ENCODE assay signal across 8 cellular contexts in the genomic region with DNA sequence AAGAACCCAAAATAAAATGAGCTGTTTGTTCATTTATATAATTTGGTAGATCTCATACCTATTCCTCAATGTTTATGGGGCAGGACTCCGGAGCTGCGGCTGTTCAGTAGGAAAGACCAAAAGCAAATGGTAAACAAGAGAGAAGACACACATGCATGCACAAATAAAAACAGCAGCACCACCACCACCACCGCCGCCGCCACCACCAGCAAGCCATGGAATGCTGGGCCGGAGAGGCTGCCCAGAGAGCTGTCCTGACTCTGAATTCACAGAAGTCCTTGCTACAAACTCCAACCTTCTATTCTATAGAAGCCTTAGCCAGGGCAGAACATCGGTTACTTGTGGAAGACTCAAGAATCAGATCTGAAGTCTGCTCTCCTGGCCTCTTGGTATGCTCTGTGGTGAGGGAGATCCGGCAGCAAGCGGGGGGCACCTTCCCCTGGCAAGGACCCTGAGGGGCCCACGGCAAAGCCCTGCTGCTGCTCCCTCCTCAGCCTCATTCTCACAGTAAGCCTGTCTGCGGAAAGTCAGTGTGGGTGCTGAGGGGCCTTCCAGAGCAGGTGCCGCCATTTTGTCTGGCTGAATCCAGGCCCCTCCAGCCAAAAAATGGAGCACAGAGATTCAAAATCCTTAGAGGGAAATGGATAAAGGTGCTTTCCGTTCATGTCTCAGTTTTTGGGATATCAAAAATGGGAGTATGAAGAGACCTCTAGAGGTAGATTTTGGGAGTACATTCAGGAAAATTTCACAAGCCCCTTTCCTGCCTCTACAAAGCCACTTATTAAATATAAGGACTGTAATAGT. TPM values are rescaled to one million over a fixed set of nuclear protein-coding genes. Genes with fewer than 3 reads are reported as not detected.
DNase-seq lines count a peak whose midpoint lies in the region; ATAC-seq and TF ChIP-seq lines count a peak whose summit lies in the region.

No MANE protein-coding gene starts in this region.

- 75 to 81% (median 79%) methylated on average over 12 to 13 of the region's 13 CpGs for WGBS in stomach, 5 donors

- H3K36me3 ChIP-seq in RWPE2 (ENCODE audit: low read depth) (no peaks in the 10 kb centered on the region), stomach (no peaks in the 10 kb centered on the region)

- H3K4me3 ChIP-seq in RWPE2 (ENCODE audit: severe bottlenecking) (no peak overlapping the region), fibroblast of pulmonary artery (replicated peaks; ENCODE audit: low read depth, low read length) (no peak overlapping the region), stomach (no peak overlapping the region)

- no peaks in the 10 kb centered on the region for H3K27me3 ChIP-seq in RWPE2 (ENCODE audit: insufficient read depth, poor library complexity, severe bottlenecking)
- H3K27me3 ChIP-seq in stomach: no peaks in the 10 kb centered on the region

- intact Hi-C loops in stomach (cut with DNase I; ENCODE audit: low total_unique reads): no loop called here

- H3K9me3 ChIP-seq in RWPE2 (ENCODE audit: severe bottlenecking) (no peaks in the 10 kb centered on the region), stomach (no peaks in the 10 kb centered on the region)

- TF ChIP-seq EP300 in stomach (IDR thresholded peaks at IDR 0.05): no peak

- H3K27ac ChIP-seq in RWPE2 (ENCODE audit: poor library complexity, severe bottlenecking) (no peak overlapping the region), stomach (no peak overlapping the region)

- no peak for ATAC-seq in RWPE2 (ENCODE audit: low read depth)
- ATAC-seq in GM18511 (IDR thresholded peaks at IDR 0.05; ENCODE audit: unreplicated experiment): no peak

- DNase-seq in AG20443 (ENCODE audit: low spot score) (peak; percentile 48), RWPE2 (ENCODE audit: low spot score) (no peak), fibroblast of pulmonary artery (ENCODE audit: low read depth) (peak; percentile 53), stomach (no peak), NCI-H128 (lab: John Stamatoyannopoulos, UW; ENCODE audit: unreplicated experiment) (no peak)
- no peak for DNase-seq in stimulated activated naive CD4-positive, alpha-beta T cell treated with Interleukin-2 at 50 U/mL for 16 hours (lab: John Stamatoyannopoulos, UW)

- no peak for TF ChIP-seq POLR2A in stomach (IDR thresholded peaks at IDR 0.05)

- no peaks in the 10 kb centered on the region for H3K4me1 ChIP-seq in RWPE2 (ENCODE audit: insufficient read depth, poor library complexity, severe bottlenecking)
- H3K4me1 ChIP-seq in stomach: peaks cover 0 to 36% (median 8%) of the 10 kb centered on the region in 4 donors

- TF ChIP-seq CTCF in GM12872 (IDR thresholded peaks at IDR 0.05; ENCODE audit: insufficient read depth, low read depth, low read length): peak; percentile 39; the same call in 2 of the 3 replicates
- TF ChIP-seq CTCF in RWPE2 (IDR thresholded peaks at IDR 0.05; ENCODE audit: poor library complexity, severe bottlenecking): peak; percentile 77
- peak; percentile 63 for TF ChIP-seq CTCF in fibroblast of pulmonary artery (IDR thresholded peaks at IDR 0.05; ENCODE audit: low read length, missing control alignments)
- TF ChIP-seq CTCF in stomach (IDR thresholded peaks at IDR 0.05): peak in 5 of 7 experiments; percentile 44 to 54 (median 48)

RNA-seq across cellular contexts. Expression of a gene that starts 6.4 kb away (rescaled TPM):
- total RNA-seq in stomach: 1 to 10 TPM in 3 of 5 donors, not detected in 2; 1.3 to 6.7 (median 4.5) TPM
- under 1 TPM in 2 of 3 donors, not detected in 1; 0.12 to 0.25 TPM for polyA plus RNA-seq in stomach

RNA-seq across cellular contexts. Expression of a gene that starts 43.8 kb away (rescaled TPM):
- total RNA-seq in stomach: 100 to 1,000 TPM in 2 of 5 donors, 10 to 100 TPM in 3; 65.7 to 280 (median 80.3) TPM
- polyA plus RNA-seq in stomach: 10 to 100 TPM; 31.8 to 47.2 (median 33.2) TPM

Comparison
In these comparisons a context has a peak if more than half of its experiments do, and no peak if none do; other contexts are left out.
1. DNase-seq: peak in AG20443 (single experiment) and fibroblast of pulmonary artery (single experiment); none in RWPE2 (single experiment), stomach (single experiment), NCI-H128 (single experiment) and stimulated activated naive CD4-positive, alpha-beta T cell treated with Interleukin-2 at 50 U/mL for 16 hours (single experiment).
2. Peak in every context shown above with its lines, with median percentiles within 50 percentile points of each other: CTCF ChIP-seq.